In the genomic region with DNA sequence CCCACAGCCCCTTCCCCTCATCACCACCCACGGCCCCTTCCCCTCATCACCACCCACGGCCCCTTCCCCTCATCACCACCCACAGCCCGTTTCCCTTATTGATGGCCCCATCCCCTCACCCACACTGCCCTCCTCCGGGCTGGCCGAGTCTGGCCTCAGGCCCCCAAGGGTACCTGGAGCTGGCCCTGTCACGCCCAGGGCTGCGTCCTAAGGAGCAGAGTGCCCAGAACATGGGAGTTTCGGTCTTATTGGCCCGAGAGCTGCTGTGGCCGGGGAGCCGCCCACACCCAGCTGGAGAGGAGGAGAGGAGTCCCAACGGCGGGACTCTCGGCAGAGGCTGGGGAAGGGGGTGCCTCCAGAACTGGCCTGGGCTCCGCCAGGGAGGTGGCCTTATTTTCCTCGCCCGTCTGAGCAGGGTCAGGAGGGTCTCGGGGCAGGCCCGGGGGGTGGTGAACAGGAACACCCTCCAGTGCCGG, we compare ENCODE assay signal across 18 cellular contexts.
A peak's percentile ranks its signal among the peaks of the same experiment; 100 is the strongest.
DNase-seq lines count a peak whose midpoint lies in the region; ATAC-seq and TF ChIP-seq lines count a peak whose summit lies in the region.
"Had no signal": no experiment of that assay in that cellular context is flagged by ENCODE, and none has a peak within 500 bp of the region (broad histone marks: within the 10 kb centered on the region; RNA-seq: fewer than 3 reads in every experiment).

No MANE protein-coding gene starts in this region.

- intact Hi-C loops in sciatic nerve (cut with DNase I): no loop called here

- H3K27ac ChIP-seq in HEK293 (ENCODE audit: extremely low read depth, low read depth, low read length): no peak overlapping the region
- H3K27ac ChIP-seq: transverse colon had no signal

- no peaks in the 10 kb centered on the region for H3K4me1 ChIP-seq in HEK293 (ENCODE audit: control insufficient read depth, insufficient read depth, low read length)

- H3K36me3 ChIP-seq in HEK293 (ENCODE audit: control insufficient read depth in 2 of 2, insufficient read depth in 1 of 2, low read length in 2 of 2): no peaks in the 10 kb centered on the region
- H3K36me3 ChIP-seq: transverse colon had no signal

- no peaks in the 10 kb centered on the region for H3K9me3 ChIP-seq in HEK293 (ENCODE audit: control insufficient read depth, insufficient read depth, low read depth, low read length)
- H3K9me3 ChIP-seq: transverse colon had no signal

- TF ChIP-seq CTCF in HEK293 (tag by site-specific recombination; IDR thresholded peaks at IDR 0.05): no peak

- H3K4me3 ChIP-seq in HEK293 (ENCODE audit: low read depth, low read length): no peak overlapping the region
- H3K4me3 ChIP-seq: transverse colon had no signal

- peak; percentile 24 for DNase-seq in activated CD4-positive, CD25-positive, alpha-beta regulatory T cell treated with anti-CD3 and anti-CD28 coated beads, Interleukin-2, amount 50 U/mL, for 72 hours
- no peak for DNase-seq in activated CD4-positive, CD25-positive, alpha-beta regulatory T cell (lab: John Stamatoyannopoulos, UW)
- peak; percentile 34 for DNase-seq in islet precursor cell
- DNase-seq in sciatic nerve (ENCODE audit: low spot score): peak; percentile 47
- no peak for DNase-seq in NCI-H2196 treated with DMSO at 0.1 percent for 48 hours (lab: John Stamatoyannopoulos, UW; ENCODE audit: unreplicated experiment)
- DNase-seq: activated CD4-positive, alpha-beta T cell treated with anti-CD3 and anti-CD28 coated beads, Interleukin-2, amount 10 ng/mL, durations not matched to agents 7 days and 5 days; AML-193; amygdala; cortex of kidney; NCI-H1092; NCI-H1930; NCI-H446; T-helper 2 cell; transverse colon had no signal

- CTCF ChIA-PET in HEK293 (lab: Yijun Ruan, JAX): no interaction called here

- POLR2A ChIA-PET in HEK293 (lab: Yijun Ruan, JAX): no interaction called here

- ATAC-seq in sciatic nerve: no peak
- ATAC-seq in HG03442 (IDR thresholded peaks at IDR 0.05; ENCODE audit: unreplicated experiment): no peak
- no peak for ATAC-seq in HG03571 (IDR thresholded peaks at IDR 0.05; ENCODE audit: unreplicated experiment)
- ATAC-seq: stimulated activated naive CD8-positive, alpha-beta T cell treated with anti-CD3 and anti-CD28 coated beads, Interleukin-15, amount 100 ng/mL, for 72 hours had no signal

TF ChIP-seq in HEK293, 187 proteins besides CTCF, POLR2A, EP300 and RAD21:
- TF ChIP-seq, protein P1, sequence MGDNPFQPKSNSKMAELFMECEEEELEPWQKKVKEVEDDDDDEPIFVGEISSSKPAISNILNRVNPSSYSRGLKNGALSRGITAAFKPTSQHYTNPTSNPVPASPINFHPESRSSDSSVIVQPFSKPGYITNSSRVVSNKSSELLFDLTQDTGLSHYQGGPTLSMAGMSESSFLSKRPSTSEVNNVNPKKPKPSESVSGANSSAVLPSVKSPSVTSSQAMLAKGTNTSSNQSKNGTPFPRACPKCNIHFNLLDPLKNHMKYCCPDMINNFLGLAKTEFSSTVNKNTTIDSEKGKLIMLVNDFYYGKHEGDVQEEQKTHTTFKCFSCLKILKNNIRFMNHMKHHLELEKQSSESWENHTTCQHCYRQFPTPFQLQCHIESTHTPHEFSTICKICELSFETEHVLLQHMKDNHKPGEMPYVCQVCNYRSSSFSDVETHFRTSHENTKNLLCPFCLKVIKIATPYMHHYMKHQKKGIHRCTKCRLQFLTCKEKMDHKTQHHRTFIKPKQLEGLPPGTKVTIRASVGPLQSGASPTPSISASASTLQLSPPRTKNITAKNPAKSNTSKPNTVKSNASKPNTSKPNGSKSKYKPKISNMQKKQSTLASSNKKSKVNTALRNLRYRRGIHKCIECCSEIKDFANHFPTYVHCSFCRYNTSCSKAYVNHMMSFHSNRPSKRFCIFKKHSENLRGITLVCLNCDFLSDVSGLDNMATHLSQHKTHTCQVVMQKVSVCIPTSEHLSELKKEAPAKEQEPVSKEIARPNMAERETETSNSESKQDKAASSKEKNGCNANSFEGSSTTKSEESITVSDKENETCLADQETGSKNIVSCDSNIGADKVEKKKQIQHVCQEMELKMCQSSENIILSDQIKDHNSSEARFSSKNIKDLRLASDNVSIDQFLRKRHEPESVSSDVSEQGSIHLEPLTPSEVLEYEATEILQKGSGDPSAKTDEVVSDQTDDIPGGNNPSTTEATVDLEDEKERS (tag by site-specific recombination; IDR thresholded peaks at IDR 0.05): no peak
- TF ChIP-seq ZFHX2 (tag by site-specific recombination; conservative IDR thresholded peaks at IDR 0.05): peak; percentile 99
- no peak for TF ChIP-seq ZNF654 (tag by site-specific recombination; IDR thresholded peaks at IDR 0.05; ENCODE audit: low read depth)
- TF ChIP-seq PATZ1 (tag by site-specific recombination; IDR thresholded peaks at IDR 0.05): no peak
- TF ChIP-seq EGR2 (tag by site-specific recombination; IDR thresholded peaks at IDR 0.05; ENCODE audit: low read depth): peak; percentile 98
- TF ChIP-seq ZNF274 (IDR thresholded peaks at IDR 0.05; ENCODE audit: low read length): no peak
- TF ChIP-seq ZNF274 (tag by site-specific recombination; IDR thresholded peaks at IDR 0.05; ENCODE audit: borderline replicate concordance): no peak
- no peak for TF ChIP-seq REST (tag by site-specific recombination; IDR thresholded peaks at IDR 0.05)
- TF ChIP-seq ZNF768 (tag by site-specific recombination; IDR thresholded peaks at IDR 0.05): no peak
- TF ChIP-seq ZNF571 (tag by site-specific recombination; IDR thresholded peaks at IDR 0.05): no peak

Comparison
In these comparisons a context has a peak if more than half of its experiments do, and no peak if none do; other contexts are left out.
1. DNase-seq: peak in activated CD4-positive, CD25-positive, alpha-beta regulatory T cell treated with anti-CD3 and anti-CD28 coated beads, Interleukin-2, amount 50 U/mL, for 72 hours (single experiment), islet precursor cell (single experiment) and sciatic nerve (single experiment); none in activated CD4-positive, CD25-positive, alpha-beta regulatory T cell (0 of 4) and NCI-H2196 treated with DMSO at 0.1 percent for 48 hours (single experiment).